1 cellular context compared by ENCODE assay signal in genomic region chr1:230773396-230774033, GRCh38.
TF ChIP-seq lines count a peak whose summit lies in the region.

No MANE protein-coding gene starts in this region.

TF ChIP-seq in HepG2, 621 proteins besides CTCF, POLR2A, EP300 and RAD21:
- TF ChIP-seq HINFP (CRISPR knock-in tag; IDR thresholded peaks at IDR 0.05; ENCODE audit: low read depth) (no peak), HBP1 (CRISPR knock-in tag; IDR thresholded peaks at IDR 0.05; ENCODE audit: low read depth) (no peak), NFATC3 (CRISPR knock-in tag; IDR thresholded peaks at IDR 0.05) (no peak), ZNF841 (CRISPR knock-in tag; IDR thresholded peaks at IDR 0.05; ENCODE audit: borderline replicate concordance) (no peak), ZNF746 (CRISPR knock-in tag; IDR thresholded peaks at IDR 0.05) (no peak), ZNF230 (CRISPR knock-in tag; IDR thresholded peaks at IDR 0.05) (no peak), ZNF598 (CRISPR knock-in tag; IDR thresholded peaks at IDR 0.05; ENCODE audit: borderline replicate concordance) (no peak), ZNF350 (CRISPR knock-in tag; IDR thresholded peaks at IDR 0.05; ENCODE audit: borderline replicate concordance, low read depth) (no peak), ZNF790 (CRISPR knock-in tag; IDR thresholded peaks at IDR 0.05; ENCODE audit: borderline replicate concordance) (no peak), SP4 (CRISPR knock-in tag; IDR thresholded peaks at IDR 0.05) (0 out of 2 replicates have a peak, but pooled peaks have one; percentile 37), ZNF709 (CRISPR knock-in tag; IDR thresholded peaks at IDR 0.05) (no peak), ZNF501 (CRISPR knock-in tag; IDR thresholded peaks at IDR 0.05) (0 out of 2 replicates have a peak, but pooled peaks have one; percentile 26), NCOA5 (CRISPR knock-in tag; IDR thresholded peaks at IDR 0.05) (no peak), PHF8 (CRISPR knock-in tag; IDR thresholded peaks at IDR 0.05) (no peak), ZNF574 (CRISPR knock-in tag; IDR thresholded peaks at IDR 0.05) (0 out of 2 replicates have a peak, but pooled peaks have one; percentile 3), TP53 (CRISPR knock-in tag; conservative IDR thresholded peaks at IDR 0.05) (no peak), ZNF44 (CRISPR knock-in tag; IDR thresholded peaks at IDR 0.05) (no peak), AKNA (CRISPR knock-in tag; IDR thresholded peaks at IDR 0.05; ENCODE audit: borderline replicate concordance) (no peak), XRCC5 (optimal IDR thresholded peaks at IDR 0.05; ENCODE audit: low read length) (peak; percentile 21)
- TF ChIP-seq, protein P1, sequence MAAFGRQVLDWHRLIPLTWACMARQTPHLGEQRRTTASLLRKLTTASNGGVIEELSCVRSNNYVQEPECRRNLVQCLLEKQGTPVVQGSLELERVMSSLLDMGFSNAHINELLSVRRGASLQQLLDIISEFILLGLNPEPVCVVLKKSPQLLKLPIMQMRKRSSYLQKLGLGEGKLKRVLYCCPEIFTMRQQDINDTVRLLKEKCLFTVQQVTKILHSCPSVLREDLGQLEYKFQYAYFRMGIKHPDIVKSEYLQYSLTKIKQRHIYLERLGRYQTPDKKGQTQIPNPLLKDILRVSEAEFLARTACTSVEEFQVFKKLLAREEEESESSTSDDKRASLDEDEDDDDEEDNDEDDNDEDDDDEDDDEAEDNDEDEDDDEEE (CRISPR knock-in tag; IDR thresholded peaks at IDR 0.05): 0 out of 2 replicates have a peak, but pooled peaks have one; percentile 4
- TF ChIP-seq, protein P2, sequence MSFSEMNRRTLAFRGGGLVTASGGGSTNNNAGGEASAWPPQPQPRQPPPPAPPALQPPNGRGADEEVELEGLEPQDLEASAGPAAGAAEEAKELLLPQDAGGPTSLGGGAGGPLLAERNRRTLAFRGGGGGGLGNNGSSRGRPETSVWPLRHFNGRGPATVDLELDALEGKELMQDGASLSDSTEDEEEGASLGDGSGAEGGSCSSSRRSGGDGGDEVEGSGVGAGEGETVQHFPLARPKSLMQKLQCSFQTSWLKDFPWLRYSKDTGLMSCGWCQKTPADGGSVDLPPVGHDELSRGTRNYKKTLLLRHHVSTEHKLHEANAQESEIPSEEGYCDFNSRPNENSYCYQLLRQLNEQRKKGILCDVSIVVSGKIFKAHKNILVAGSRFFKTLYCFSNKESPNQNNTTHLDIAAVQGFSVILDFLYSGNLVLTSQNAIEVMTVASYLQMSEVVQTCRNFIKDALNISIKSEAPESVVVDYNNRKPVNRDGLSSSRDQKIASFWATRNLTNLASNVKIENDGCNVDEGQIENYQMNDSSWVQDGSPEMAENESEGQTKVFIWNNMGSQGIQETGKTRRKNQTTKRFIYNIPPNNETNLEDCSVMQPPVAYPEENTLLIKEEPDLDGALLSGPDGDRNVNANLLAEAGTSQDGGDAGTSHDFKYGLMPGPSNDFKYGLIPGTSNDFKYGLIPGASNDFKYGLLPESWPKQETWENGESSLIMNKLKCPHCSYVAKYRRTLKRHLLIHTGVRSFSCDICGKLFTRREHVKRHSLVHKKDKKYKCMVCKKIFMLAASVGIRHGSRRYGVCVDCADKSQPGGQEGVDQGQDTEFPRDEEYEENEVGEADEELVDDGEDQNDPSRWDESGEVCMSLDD (CRISPR knock-in tag; IDR thresholded peaks at IDR 0.05; ENCODE audit: borderline replicate concordance): no peak
- TF ChIP-seq, protein P3, sequence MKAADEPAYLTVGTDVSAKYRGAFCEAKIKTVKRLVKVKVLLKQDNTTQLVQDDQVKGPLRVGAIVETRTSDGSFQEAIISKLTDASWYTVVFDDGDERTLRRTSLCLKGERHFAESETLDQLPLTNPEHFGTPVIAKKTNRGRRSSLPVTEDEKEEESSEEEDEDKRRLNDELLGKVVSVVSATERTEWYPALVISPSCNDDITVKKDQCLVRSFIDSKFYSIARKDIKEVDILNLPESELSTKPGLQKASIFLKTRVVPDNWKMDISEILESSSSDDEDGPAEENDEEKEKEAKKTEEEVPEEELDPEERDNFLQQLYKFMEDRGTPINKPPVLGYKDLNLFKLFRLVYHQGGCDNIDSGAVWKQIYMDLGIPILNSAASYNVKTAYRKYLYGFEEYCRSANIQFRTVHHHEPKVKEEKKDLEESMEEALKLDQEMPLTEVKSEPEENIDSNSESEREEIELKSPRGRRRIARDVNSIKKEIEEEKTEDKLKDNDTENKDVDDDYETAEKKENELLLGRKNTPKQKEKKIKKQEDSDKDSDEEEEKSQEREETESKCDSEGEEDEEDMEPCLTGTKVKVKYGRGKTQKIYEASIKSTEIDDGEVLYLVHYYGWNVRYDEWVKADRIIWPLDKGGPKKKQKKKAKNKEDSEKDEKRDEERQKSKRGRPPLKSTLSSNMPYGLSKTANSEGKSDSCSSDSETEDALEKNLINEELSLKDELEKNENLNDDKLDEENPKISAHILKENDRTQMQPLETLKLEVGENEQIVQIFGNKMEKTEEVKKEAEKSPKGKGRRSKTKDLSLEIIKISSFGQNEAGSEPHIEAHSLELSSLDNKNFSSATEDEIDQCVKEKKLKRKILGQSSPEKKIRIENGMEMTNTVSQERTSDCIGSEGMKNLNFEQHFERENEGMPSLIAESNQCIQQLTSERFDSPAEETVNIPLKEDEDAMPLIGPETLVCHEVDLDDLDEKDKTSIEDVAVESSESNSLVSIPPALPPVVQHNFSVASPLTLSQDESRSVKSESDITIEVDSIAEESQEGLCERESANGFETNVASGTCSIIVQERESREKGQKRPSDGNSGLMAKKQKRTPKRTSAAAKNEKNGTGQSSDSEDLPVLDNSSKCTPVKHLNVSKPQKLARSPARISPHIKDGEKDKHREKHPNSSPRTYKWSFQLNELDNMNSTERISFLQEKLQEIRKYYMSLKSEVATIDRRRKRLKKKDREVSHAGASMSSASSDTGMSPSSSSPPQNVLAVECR (CRISPR knock-in tag; IDR thresholded peaks at IDR 0.05; ENCODE audit: borderline replicate concordance): no peak
- TF ChIP-seq, protein P4, sequence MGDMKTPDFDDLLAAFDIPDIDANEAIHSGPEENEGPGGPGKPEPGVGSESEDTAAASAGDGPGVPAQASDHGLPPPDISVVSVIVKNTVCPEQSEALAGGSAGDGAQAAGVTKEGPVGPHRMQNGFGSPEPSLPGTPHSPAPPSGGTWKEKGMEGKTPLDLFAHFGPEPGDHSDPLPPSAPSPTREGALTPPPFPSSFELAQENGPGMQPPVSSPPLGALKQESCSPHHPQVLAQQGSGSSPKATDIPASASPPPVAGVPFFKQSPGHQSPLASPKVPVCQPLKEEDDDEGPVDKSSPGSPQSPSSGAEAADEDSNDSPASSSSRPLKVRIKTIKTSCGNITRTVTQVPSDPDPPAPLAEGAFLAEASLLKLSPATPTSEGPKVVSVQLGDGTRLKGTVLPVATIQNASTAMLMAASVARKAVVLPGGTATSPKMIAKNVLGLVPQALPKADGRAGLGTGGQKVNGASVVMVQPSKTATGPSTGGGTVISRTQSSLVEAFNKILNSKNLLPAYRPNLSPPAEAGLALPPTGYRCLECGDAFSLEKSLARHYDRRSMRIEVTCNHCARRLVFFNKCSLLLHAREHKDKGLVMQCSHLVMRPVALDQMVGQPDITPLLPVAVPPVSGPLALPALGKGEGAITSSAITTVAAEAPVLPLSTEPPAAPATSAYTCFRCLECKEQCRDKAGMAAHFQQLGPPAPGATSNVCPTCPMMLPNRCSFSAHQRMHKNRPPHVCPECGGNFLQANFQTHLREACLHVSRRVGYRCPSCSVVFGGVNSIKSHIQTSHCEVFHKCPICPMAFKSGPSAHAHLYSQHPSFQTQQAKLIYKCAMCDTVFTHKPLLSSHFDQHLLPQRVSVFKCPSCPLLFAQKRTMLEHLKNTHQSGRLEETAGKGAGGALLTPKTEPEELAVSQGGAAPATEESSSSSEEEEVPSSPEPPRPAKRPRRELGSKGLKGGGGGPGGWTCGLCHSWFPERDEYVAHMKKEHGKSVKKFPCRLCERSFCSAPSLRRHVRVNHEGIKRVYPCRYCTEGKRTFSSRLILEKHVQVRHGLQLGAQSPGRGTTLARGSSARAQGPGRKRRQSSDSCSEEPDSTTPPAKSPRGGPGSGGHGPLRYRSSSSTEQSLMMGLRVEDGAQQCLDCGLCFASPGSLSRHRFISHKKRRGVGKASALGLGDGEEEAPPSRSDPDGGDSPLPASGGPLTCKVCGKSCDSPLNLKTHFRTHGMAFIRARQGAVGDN (CRISPR knock-in tag; IDR thresholded peaks at IDR 0.05): 0 out of 2 replicates have a peak, but pooled peaks have one; percentile 2
- TF ChIP-seq, protein P5, sequence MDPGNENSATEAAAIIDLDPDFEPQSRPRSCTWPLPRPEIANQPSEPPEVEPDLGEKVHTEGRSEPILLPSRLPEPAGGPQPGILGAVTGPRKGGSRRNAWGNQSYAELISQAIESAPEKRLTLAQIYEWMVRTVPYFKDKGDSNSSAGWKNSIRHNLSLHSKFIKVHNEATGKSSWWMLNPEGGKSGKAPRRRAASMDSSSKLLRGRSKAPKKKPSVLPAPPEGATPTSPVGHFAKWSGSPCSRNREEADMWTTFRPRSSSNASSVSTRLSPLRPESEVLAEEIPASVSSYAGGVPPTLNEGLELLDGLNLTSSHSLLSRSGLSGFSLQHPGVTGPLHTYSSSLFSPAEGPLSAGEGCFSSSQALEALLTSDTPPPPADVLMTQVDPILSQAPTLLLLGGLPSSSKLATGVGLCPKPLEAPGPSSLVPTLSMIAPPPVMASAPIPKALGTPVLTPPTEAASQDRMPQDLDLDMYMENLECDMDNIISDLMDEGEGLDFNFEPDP (CRISPR knock-in tag; conservative IDR thresholded peaks at IDR 0.05): no peak
